8 cellular contexts compared by ENCODE assay signal in genomic region chr19:43950834-43951626, GRCh38. TPM values are rescaled to one million over a fixed set of nuclear protein-coding genes. Genes with fewer than 3 reads are reported as not detected.
A peak's percentile ranks its signal among the peaks of the same experiment; 100 is the strongest.
DNase-seq lines count a peak whose midpoint lies in the region; ATAC-seq and TF ChIP-seq lines count a peak whose summit lies in the region.

ZNF221 (plus strand) TSS chr19:43951228; CDS start chr19:43962727, 11,499 bp downstream.

- in situ Hi-C loops in Caki2 (cut with HindIII; ENCODE audit: low pct_unique_long_range_greater_than_20kb, low sequenced_read_pairs): no loop called here

- H3K4me1 Mint-ChIP-seq in activated T-cell treated with anti-CD3 and anti-CD28 coated beads, Interleukin-2, amount 50 U/mL, for 24 hours (ENCODE audit: low read depth): peaks cover 9% of the 10 kb centered on the region

- no peaks in the 10 kb centered on the region for H4K20me1 ChIP-seq in OCI-LY3 (ENCODE audit: insufficient read depth, low read length)

- peaks cover 16% of the 10 kb centered on the region for H3K36me3 Mint-ChIP-seq in activated T-cell treated with anti-CD3 and anti-CD28 coated beads, Interleukin-2, amount 50 U/mL, for 24 hours (ENCODE audit: low read depth)

- peak within 1 kb of the TSS; percentile 67 for H3K4me2 ChIP-seq in OCI-LY3 (ENCODE audit: low read length)

- TF ChIP-seq POLR2A in esophagus squamous epithelium (IDR thresholded peaks at IDR 0.05): no peak

- DNase-seq in Caki2 (ENCODE audit: low read depth) (peak; percentile 95), HUDEP-2 (lab: John Stamatoyannopoulos, UW; ENCODE audit: unreplicated experiment in 76 of 76) (peak in 75 of 76 experiments; percentile 21 to 97 (median 85)), esophagus squamous epithelium (lab: John Stamatoyannopoulos, UW) (peak; percentile 44)
- DNase-seq in activated T-cell treated with anti-CD3 and anti-CD28 coated beads, Interleukin-2, amount 50 U/mL, for 24 hours: peak; percentile 73
- peak; percentile 29 to 44 for DNase-seq in stimulated activated CD8-positive, alpha-beta memory T cell treated with anti-CD3 and anti-CD28 coated beads, Interleukin-7, amount 100 ng/mL, for 4 hours (ENCODE audit: low read depth in 2 of 2)

- H2AFZ ChIP-seq in OCI-LY3 (ENCODE audit: low read depth, low read length): peak within 1 kb of the TSS; percentile 91

- H3K4me3 ChIP-seq in OCI-LY3 (ENCODE audit: low read length) (peak within 1 kb of the TSS; percentile 81), esophagus squamous epithelium (peak within 1 kb of the TSS; percentile 61 to 80 (median 72)), muscle layer of colon (ENCODE audit: low read depth in 1 of 2, low read length in 2 of 2) (peak within 1 kb of the TSS; percentile 88 to 95)

- H3K27ac ChIP-seq in OCI-LY3 (ENCODE audit: low read length): 0 out of 2 replicates have a peak within 1 kb of the TSS, but pooled peaks have one; percentile 5
- H3K27ac ChIP-seq in esophagus squamous epithelium: peak within 1 kb of the TSS; percentile 61 to 79 (median 72)
- H3K27ac ChIP-seq in muscle layer of colon (ENCODE audit: low read depth, low read length): peak within 1 kb of the TSS; percentile 78

- TF ChIP-seq CTCF in OCI-LY3 (IDR thresholded peaks at IDR 0.05; ENCODE audit: low read depth, low read length) (peak; percentile 39), esophagus squamous epithelium (IDR thresholded peaks at IDR 0.05) (peak in 5 of 6 experiments; percentile 27 to 61 (median 39))

- H3K9ac ChIP-seq in OCI-LY3 (ENCODE audit: low read length) (peak within 1 kb of the TSS; percentile 71), muscle layer of colon (ENCODE audit: low read length) (peak within 1 kb of the TSS; percentile 65)

- peaks cover 51% of the 10 kb centered on the region for H3K9me3 Mint-ChIP-seq in activated T-cell treated with anti-CD3 and anti-CD28 coated beads, Interleukin-2, amount 50 U/mL, for 24 hours

- H3K27me3 ChIP-seq in OCI-LY3 (ENCODE audit: low read depth, low read length) (no peaks in the 10 kb centered on the region), esophagus squamous epithelium (peaks cover 0 to 14% (median 0%) of the 10 kb centered on the region in 4 donors), muscle layer of colon (ENCODE audit: control insufficient read depth in 1 of 2, insufficient read depth in 2 of 2, low read length in 2 of 2) (no peaks in the 10 kb centered on the region)

- 1 to 4% methylated on average over 17 to 34 of the region's 40 CpGs for WGBS in esophagus squamous epithelium, 2 donors

- peak; percentile 69 for ATAC-seq in GM21367 (IDR thresholded peaks at IDR 0.05; ENCODE audit: unreplicated experiment)

- H3K4me3 Mint-ChIP-seq in activated T-cell treated with anti-CD3 and anti-CD28 coated beads, Interleukin-2, amount 50 U/mL, for 24 hours: peak within 1 kb of the TSS; percentile 90

- no peaks in the 10 kb centered on the region for H3K79me2 ChIP-seq in OCI-LY3 (ENCODE audit: low read length)

- peaks cover 4% of the 10 kb centered on the region for H3K36me3 ChIP-seq in OCI-LY3 (replicated peaks; ENCODE audit: low read depth, low read length)
- H3K36me3 ChIP-seq in esophagus squamous epithelium: peaks cover 0 to 17% (median 0%) of the 10 kb centered on the region in 3 donors
- H3K36me3 ChIP-seq in muscle layer of colon (ENCODE audit: insufficient read depth, low read length): peaks cover 8% of the 10 kb centered on the region

- peak within 1 kb of the TSS; percentile 86 for H3K27ac Mint-ChIP-seq in activated T-cell treated with anti-CD3 and anti-CD28 coated beads, Interleukin-2, amount 50 U/mL, for 24 hours

- intact Hi-C loops in esophagus squamous epithelium (cut with DNase I): no loop called here

- peaks cover 35% of the 10 kb centered on the region for H3K27me3 Mint-ChIP-seq in activated T-cell treated with anti-CD3 and anti-CD28 coated beads, Interleukin-2, amount 50 U/mL, for 24 hours

- H3K9me3 ChIP-seq in OCI-LY3 (ENCODE audit: insufficient read depth, low read length): peaks cover 11% of the 10 kb centered on the region
- H3K9me3 ChIP-seq in esophagus squamous epithelium: peaks cover 0 to 66% (median 3%) of the 10 kb centered on the region in 3 donors
- H3K9me3 ChIP-seq in muscle layer of colon (ENCODE audit: low read length): peaks cover 21% of the 10 kb centered on the region

- 0 out of 2 replicates have a peak, but pooled peaks cover under 1% of the 10 kb centered on the region for H3K4me1 ChIP-seq in OCI-LY3 (ENCODE audit: low read length)
- peaks cover 0 to 10% (median 0%) of the 10 kb centered on the region in 3 donors for H3K4me1 ChIP-seq in esophagus squamous epithelium
- no peaks in the 10 kb centered on the region for H3K4me1 ChIP-seq in muscle layer of colon (ENCODE audit: insufficient read depth, low read length)

RNA-seq across cellular contexts. Expression of gene ZNF221, which starts in this region (rescaled TPM):
- total RNA-seq in Caki2 (2014; rRNA removed; shearing (Covaris generic); ENCODE audit: low replicate concordance): 2.7 and 20.4 TPM in 2 replicates
- 10 to 100 TPM in 1 of 4 donors, 1 to 10 TPM in 3; 1.4 to 12.9 (median 2.2) TPM for total RNA-seq in esophagus squamous epithelium

Comparison
In these comparisons a context has a peak if more than half of its experiments do, and no peak if none do; other contexts are left out.
1. Peak in every context shown above with its lines: DNase-seq, ATAC-seq, H3K4me3 ChIP-seq and H3K27ac ChIP-seq.
2. DNase-seq: peak in every context shown above with its lines; median percentile 95 in Caki2; 85 in HUDEP-2; 73 in activated T-cell treated with anti-CD3 and anti-CD28 coated beads, Interleukin-2, amount 50 U/mL, for 24 hours; 44 in esophagus squamous epithelium; 36 in stimulated activated CD8-positive, alpha-beta memory T cell treated with anti-CD3 and anti-CD28 coated beads, Interleukin-7, amount 100 ng/mL, for 4 hours.
3. H3K27ac ChIP-seq: peak in every context shown above with its lines; median percentile 78 in muscle layer of colon; 72 in esophagus squamous epithelium; 5 in OCI-LY3.